Comparison of ENCODE assay signal across 8 cellular contexts in genomic region chr2:55168221-55169154, GRCh38.
A peak's percentile ranks its signal among the peaks of the same experiment; 100 is the strongest.
DNase-seq lines count a peak whose midpoint lies in the region; TF ChIP-seq lines count a peak whose summit lies in the region.

No MANE protein-coding gene starts in this region.

- H2AFZ ChIP-seq in OCI-LY1 (ENCODE audit: low read length), result no peak overlapping the region

- H3K36me3 ChIP-seq in OCI-LY1 (ENCODE audit: insufficient read depth, low read length) (no peaks in the 10 kb centered on the region), sigmoid colon (no peaks in the 10 kb centered on the region)

- H4K20me1 ChIP-seq in OCI-LY1 (ENCODE audit: insufficient read depth, low read length), result no peaks in the 10 kb centered on the region

- H3K9ac ChIP-seq in OCI-LY1 (ENCODE audit: low read length), result no peak overlapping the region

- in situ Hi-C loops in astrocyte of the cerebellum (cut with HindIII; ENCODE audit: low sequenced_read_pairs), result no loop called here

- intact Hi-C loops in sigmoid colon (cut with DNase I), result loop anchor here (2.0 kb wide), 2 partner anchors 120 to 154 kb away; no protein-coding TSS in a partner anchor

- H3K9me3 ChIP-seq in OCI-LY1 (ENCODE audit: low read length) (no peaks in the 10 kb centered on the region), sigmoid colon (no peaks in the 10 kb centered on the region)

- H3K27ac ChIP-seq in OCI-LY1 (ENCODE audit: low read depth, low read length, poor library complexity, severe bottlenecking) (no peak overlapping the region), sigmoid colon (peak overlapping the region; percentile 58 to 77 (median 73))

- DNase-seq in stimulated activated CD8-positive, alpha-beta memory T cell treated with anti-CD3 and anti-CD28 coated beads, Interleukin-12 subunit alpha, Interleukin-12 subunit beta, amount 100 ng/mL, for 1 hour (ENCODE audit: low read depth), result peak; percentile 16
- no peak for DNase-seq in stimulated activated CD8-positive, alpha-beta memory T cell treated with anti-CD3 and anti-CD28 coated beads, Interleukin-4, amount 100 ng/mL, for 48 hours
- DNase-seq in HuH-7 (ENCODE audit: low spot score), result peak; percentile 40
- peak; percentile 72 for DNase-seq in astrocyte of the cerebellum (ENCODE audit: low read depth)
- DNase-seq in hypothalamus (lab: John Stamatoyannopoulos, UW), result peak in 34 of 51 donors; percentile 22 to 92 (median 59)
- peak; percentile 85 for DNase-seq in sigmoid colon
- DNase-seq in HK-2 (ENCODE audit: unreplicated experiment), result no peak

- H3K27me3 ChIP-seq in OCI-LY1 (ENCODE audit: insufficient read depth, low read length) (no peaks in the 10 kb centered on the region), sigmoid colon (no peaks in the 10 kb centered on the region)

- H3K4me2 ChIP-seq in OCI-LY1 (ENCODE audit: low read length), result no peak overlapping the region

- TF ChIP-seq CTCF in OCI-LY1 (IDR thresholded peaks at IDR 0.05; ENCODE audit: low read length) (peak; percentile 84), astrocyte of the cerebellum (IDR thresholded peaks at IDR 0.05; ENCODE audit: low read depth, low read length, missing control alignments) (peak; percentile 69), sigmoid colon (IDR thresholded peaks at IDR 0.05) (peak; percentile 66 to 81 (median 74))

- no peak overlapping the region for H3K4me3 ChIP-seq in OCI-LY1 (ENCODE audit: low read depth, low read length, poor library complexity, severe bottlenecking)
- H3K4me3 ChIP-seq in astrocyte of the cerebellum (ENCODE audit: low read depth, low read length), result no peak overlapping the region
- no peak overlapping the region for H3K4me3 ChIP-seq in sigmoid colon

- no peaks in the 10 kb centered on the region for H3K4me1 ChIP-seq in OCI-LY1 (ENCODE audit: insufficient read depth, low read length, severe bottlenecking)
- peaks cover 0 to 55% (median 23%) of the 10 kb centered on the region in 4 donors for H3K4me1 ChIP-seq in sigmoid colon

- no peak for TF ChIP-seq POLR2A in sigmoid colon (IDR thresholded peaks at IDR 0.05)

- H3K79me2 ChIP-seq in OCI-LY1 (ENCODE audit: insufficient read depth, low read length), result no peaks in the 10 kb centered on the region

- no peaks in the 10 kb centered on the region for H3K9me2 ChIP-seq in OCI-LY1 (ENCODE audit: low read depth, low read length)

- 32 to 41% methylated on average over 6 of the region's 6 CpGs for WGBS in sigmoid colon, 2 donors

- no peaks in the 10 kb centered on the region for H3F3A ChIP-seq in OCI-LY1 (ENCODE audit: insufficient read depth, low read length)

- TF ChIP-seq EP300 in sigmoid colon (IDR thresholded peaks at IDR 0.05), result no peak

Comparison
In these comparisons a context has a peak if more than half of its experiments do, and no peak if none do; other contexts are left out.
1. DNase-seq: peak in stimulated activated CD8-positive, alpha-beta memory T cell treated with anti-CD3 and anti-CD28 coated beads, Interleukin-12 subunit alpha, Interleukin-12 subunit beta, amount 100 ng/mL, for 1 hour (single experiment), HuH-7 (single experiment), astrocyte of the cerebellum (single experiment), hypothalamus (34 of 51) and sigmoid colon (single experiment); none in stimulated activated CD8-positive, alpha-beta memory T cell treated with anti-CD3 and anti-CD28 coated beads, Interleukin-4, amount 100 ng/mL, for 48 hours (single experiment) and HK-2 (single experiment).
2. Peak in every context shown above with its lines, with median percentiles within 50 percentile points of each other: CTCF ChIP-seq.